7 cellular contexts compared by ENCODE assay signal in the genomic region with DNA sequence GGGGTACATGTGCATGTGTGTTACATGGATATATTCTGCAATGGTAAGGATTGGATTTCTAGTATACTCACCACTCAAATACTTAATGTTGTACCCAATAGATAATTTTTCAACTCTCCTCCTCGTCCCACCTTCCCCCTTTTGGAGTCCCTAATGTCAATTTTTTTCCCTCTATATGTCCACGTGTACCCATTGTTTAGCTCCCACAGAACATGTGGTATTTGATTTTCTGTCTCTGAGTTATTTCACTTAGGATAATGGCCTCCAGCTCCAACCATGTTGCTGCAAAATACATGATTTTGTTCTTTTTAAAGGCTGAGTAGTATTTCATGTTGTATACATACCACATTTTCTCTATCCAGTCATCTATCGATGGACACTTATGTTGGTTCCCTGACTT.
"Had no signal": no experiment of that assay in that cellular context is flagged by ENCODE, and none has a peak within 500 bp of the region (broad histone marks: within the 10 kb centered on the region; RNA-seq: fewer than 3 reads in every experiment).

No MANE protein-coding gene starts in this region.

- ATAC-seq: K562 had no signal

- H3K4me3 ChIP-seq: K562 had no signal

- FAIRE-seq: HTR-8/SVneo, K562 had no signal

- H3K9ac ChIP-seq: KMS-11 had no signal

- H3K4me2 ChIP-seq: KMS-11 had no signal

- DNase-seq: IMR-90, KBM-7, KG1 had no signal

- H3K27ac ChIP-seq: HL-60, KMS-11 had no signal
